Comparison of ENCODE assay signal across 1 cellular context in the genomic region with DNA sequence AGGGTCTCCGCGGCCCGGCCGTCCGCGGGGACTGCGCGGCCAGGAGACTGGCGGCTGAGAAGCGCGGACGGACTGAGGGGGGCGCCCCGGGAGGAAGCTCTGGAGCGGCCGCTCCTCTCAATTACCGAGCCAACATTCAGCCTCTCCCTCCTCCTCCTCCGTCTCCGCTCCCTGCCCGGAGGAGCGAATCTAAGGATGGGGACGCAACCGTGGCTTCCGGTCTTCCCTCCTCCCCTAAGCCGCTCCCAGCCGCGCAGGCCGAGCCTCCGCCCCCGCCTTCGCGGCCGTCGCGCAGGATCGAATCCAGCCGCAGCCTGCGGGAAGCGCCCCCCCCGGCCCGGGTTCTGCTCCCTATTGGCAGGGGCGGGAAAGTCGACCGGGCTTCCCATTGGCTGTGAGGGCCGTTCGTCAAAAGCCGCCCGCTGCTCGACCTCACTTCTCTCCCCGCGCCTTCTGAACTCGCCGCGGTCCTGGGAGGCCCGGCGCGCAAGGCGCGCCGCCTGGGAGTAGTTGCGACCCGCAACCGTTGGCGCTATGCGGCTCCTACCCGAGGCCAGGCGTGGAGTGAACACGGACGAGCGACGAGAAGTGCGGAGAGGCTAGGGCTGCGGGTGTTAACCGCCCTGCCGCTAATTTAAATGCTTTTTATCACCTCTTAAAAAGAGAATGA.
TF ChIP-seq lines count a peak whose summit lies in the region.

A gene (minus strand): TSS at position 197 of the 670 bp plus-strand sequence. CDS start 302 bp downstream, outside the sequence.

TF ChIP-seq in HEK293, 187 proteins besides CTCF, POLR2A, EP300 and RAD21 (continued from another document):
- no peak for TF ChIP-seq ZFP37 (tag by site-specific recombination; IDR thresholded peaks at IDR 0.05)
TF ChIP-seq in HEK293: peak in this region for 33.
